25 cellular contexts compared by ENCODE assay signal in genomic region chr19:17454579-17454978, GRCh38. TPM values are rescaled to one million over a fixed set of nuclear protein-coding genes. Genes with fewer than 3 reads are reported as not detected.
DNase-seq lines count a peak whose midpoint lies in the region; ATAC-seq and TF ChIP-seq lines count a peak whose summit lies in the region.
"Had no signal": no experiment of that assay in that cellular context is flagged by ENCODE, and none has a peak within 500 bp of the region (broad histone marks: within the 10 kb centered on the region; RNA-seq: fewer than 3 reads in every experiment).

No MANE protein-coding gene starts in this region.

- H3K9me3 ChIP-seq in iPS DF 6.9 (ENCODE audit: control insufficient read depth, insufficient read depth, low read length) (no peaks in the 10 kb centered on the region), T-helper 17 cell (ENCODE audit: control insufficient read depth, low read length, poor library complexity, severe bottlenecking) (no peaks in the 10 kb centered on the region), suprapubic skin (no peaks in the 10 kb centered on the region)
- H3K9me3 ChIP-seq: A549, transverse colon had no signal

- peak; percentile 6 for DNase-seq in NCI-H345 treated with DMSO at 0.1 percent for 48 hours (lab: John Stamatoyannopoulos, UW; ENCODE audit: unreplicated experiment)
- no peak for DNase-seq in NCI-H345 (lab: John Stamatoyannopoulos, UW)
- DNase-seq in NCI-H69 (lab: John Stamatoyannopoulos, UW): peak; percentile 52
- no peak for DNase-seq in iPS DF 6.9 (ENCODE audit: low read depth, low spot score)
- DNase-seq in sciatic nerve (ENCODE audit: low spot score): no peak
- no peak for DNase-seq in activated effector memory CD4-positive, alpha-beta T cell treated with anti-CD3 and anti-CD28 coated beads, Interleukin-2, amount 50 U/mL, for 16 hours
- DNase-seq in T-helper 17 cell: no peak
- DNase-seq in suprapubic skin (ENCODE audit: low spot score in 2 of 2): no peak
- DNase-seq: activated naive CD4-positive, alpha-beta T cell; aorta; effector memory CD8-positive, alpha-beta T cell; head of caudate nucleus; naive B cell; NCI-H1930; NCI-H526 treated with DMSO at 0.1 percent for 48 hours; PC-3; stimulated activated naive B cell treated with anti-CD40 and anti-IgM and Interleukin-4, amounts not matched to agents 10 μg/mL and 1 μg/mL and 100 μg/mL, for 72 hours; transverse colon had no signal

- H3K27me3 ChIP-seq in iPS DF 6.9 (ENCODE audit: control insufficient read depth, insufficient read depth, low read length) (peaks cover 7% of the 10 kb centered on the region; the same call in 1 of the 2 replicates), suprapubic skin (peaks cover 51% of the 10 kb centered on the region)

- no peaks in the 10 kb centered on the region for H3K36me3 Mint-ChIP-seq in T-helper 17 cell (ENCODE audit: low read depth)
- H3K36me3 Mint-ChIP-seq: naive B cell had no signal

- intact Hi-C loops in sciatic nerve (cut with DNase I): loop anchor here (10.0 kb wide), 1 partner anchor 120 kb away; no protein-coding TSS in a partner anchor

- H3K36me3 ChIP-seq in iPS DF 6.9 (ENCODE audit: control insufficient read depth, insufficient read depth, low read length): no peaks in the 10 kb centered on the region
- no peaks in the 10 kb centered on the region for H3K36me3 ChIP-seq in suprapubic skin
- H3K36me3 ChIP-seq: BLaER1 treated with 17β-estradiol and CSF1 and Interleukin-3, amounts not matched to agents 10 nM and 100 nM; transverse colon had no signal

- peaks cover 8% of the 10 kb centered on the region for H3K4me1 Mint-ChIP-seq in T-helper 17 cell
- H3K4me1 Mint-ChIP-seq: central memory CD8-positive, alpha-beta T cell had no signal

- ATAC-seq in sciatic nerve (peak; percentile 24), T-helper 17 cell (no peak)
- ATAC-seq: effector memory CD8-positive, alpha-beta T cell; PC-3; stimulated activated naive B cell treated with anti-CD40 and anti-IgM and Interleukin-4, amounts not matched to agents 10 μg/mL and 1 μg/mL and 100 μg/mL, for 72 hours had no signal

- H3K4me3 ChIP-seq in iPS DF 6.9 (ENCODE audit: low read length) (peak overlapping the region; percentile 13; the same call in 1 of the 2 replicates), suprapubic skin (no peak overlapping the region)
- H3K4me3 ChIP-seq: A549; BLaER1 treated with 17β-estradiol and CSF1 and Interleukin-3, amounts not matched to agents 10 nM and 100 nM; transverse colon had no signal

- no peak overlapping the region for H3K27ac ChIP-seq in iPS DF 6.9 (ENCODE audit: low read length)
- no peak overlapping the region for H3K27ac ChIP-seq in suprapubic skin
- H3K27ac ChIP-seq: A549; BLaER1 treated with 17β-estradiol and CSF1 and Interleukin-3, amounts not matched to agents 10 nM and 100 nM; KMS-11; transverse colon had no signal

- no peak for TF ChIP-seq CTCF in suprapubic skin (IDR thresholded peaks at IDR 0.05)

- TF ChIP-seq EP300 in suprapubic skin (IDR thresholded peaks at IDR 0.05): no peak

- no peak overlapping the region for H3K4me3 Mint-ChIP-seq in T-helper 17 cell
- H3K4me3 Mint-ChIP-seq: central memory CD8-positive, alpha-beta T cell; effector memory CD8-positive, alpha-beta T cell; naive B cell; stimulated activated naive B cell treated with anti-CD40 and anti-IgM and Interleukin-4, amounts not matched to agents 10 μg/mL and 1 μg/mL and 100 μg/mL, for 72 hours; T-helper 1 cell treated with Interleukin-12 subunit alpha and Interleukin-12 subunit beta and Interleukin-4 antibody, amounts not matched to agents 30 μg/mL and 1 μg/mL, for 36 hours had no signal

- H3K27ac Mint-ChIP-seq in T-helper 17 cell: no peak overlapping the region
- H3K27ac Mint-ChIP-seq: effector memory CD8-positive, alpha-beta T cell; stimulated activated naive B cell treated with anti-CD40 and anti-IgM and Interleukin-4, amounts not matched to agents 10 μg/mL and 1 μg/mL and 100 μg/mL, for 72 hours; T-helper 1 cell treated with Interleukin-12 subunit alpha and Interleukin-12 subunit beta and Interleukin-4 antibody, amounts not matched to agents 30 μg/mL and 1 μg/mL, for 36 hours had no signal

- TF ChIP-seq POLR2A in suprapubic skin (IDR thresholded peaks at IDR 0.05): no peak

- no CpG with 5 or more reads among the region's 10 CpGs for WGBS in iPS DF 6.9 (ENCODE audit: insufficient coverage, insufficient read length)
- WGBS in suprapubic skin: 12% methylated on average over 10 of the region's 10 CpGs

- H3K4me1 ChIP-seq in iPS DF 6.9 (ENCODE audit: control insufficient read depth, insufficient read depth, low read length): no peaks in the 10 kb centered on the region
- peaks cover 18% of the 10 kb centered on the region for H3K4me1 ChIP-seq in suprapubic skin

- peaks cover 41% of the 10 kb centered on the region for H3K27me3 Mint-ChIP-seq in T-helper 17 cell

RNA-seq across cellular contexts. Expression of gene TMEM221, which starts 6.1 kb away (rescaled TPM):
- total RNA-seq in sciatic nerve (0.36 TPM), T-helper 17 cell (not detected), suprapubic skin (1 to 10 TPM in 1 of 4 donors, under 1 TPM in 2, not detected in 1; 0.39 to 1.2 (median 0.68) TPM)

RNA-seq across cellular contexts. Expression of gene NXNL1, which starts 6.1 kb away (rescaled TPM):
- total RNA-seq in sciatic nerve (not detected), T-helper 17 cell (not detected), suprapubic skin (not detected)
- total RNA-seq: aorta, fibroblast of lung, kidney epithelial cell, PC-3, transverse colon had no signal

RNA-seq across cellular contexts. Expression of gene SLC27A1, which starts 15.7 kb away (rescaled TPM):
- 47.3 TPM for total RNA-seq in sciatic nerve
- total RNA-seq in T-helper 17 cell: 1 to 10 TPM; 5.8 to 7.1 TPM
- total RNA-seq in suprapubic skin: 10 to 100 TPM; 25.3 to 53.4 (median 39.5) TPM

RNA-seq across cellular contexts. Expression of gene MVB12A, which starts 34.7 kb away (rescaled TPM):
- total RNA-seq in sciatic nerve: 32.1 TPM
- total RNA-seq in T-helper 17 cell: 10 to 100 TPM; 17.9 to 20.3 TPM
- total RNA-seq in suprapubic skin: 10 to 100 TPM; 44.2 to 71.3 (median 60.5) TPM

RNA-seq across cellular contexts. Expression of gene BST2, which starts 49.1 kb away (rescaled TPM):
- total RNA-seq in sciatic nerve (80.0 TPM), T-helper 17 cell (10 to 100 TPM; 36.7 to 38.1 TPM), suprapubic skin (10 to 100 TPM in 2 of 4 donors, 1 to 10 TPM in 2; 6.6 to 19.7 (median 10.5) TPM)

Comparison
In these comparisons a context has a peak if more than half of its experiments do, and no peak if none do; other contexts are left out.
1. DNase-seq: peak in NCI-H345 treated with DMSO at 0.1 percent for 48 hours (single experiment) and NCI-H69 (single experiment); none in NCI-H345 (single experiment), iPS DF 6.9 (single experiment), sciatic nerve (single experiment), activated effector memory CD4-positive, alpha-beta T cell treated with anti-CD3 and anti-CD28 coated beads, Interleukin-2, amount 50 U/mL, for 16 hours (single experiment), T-helper 17 cell (0 of 3) and suprapubic skin (0 of 2).